19 cellular contexts compared by ENCODE assay signal in the genomic region with DNA sequence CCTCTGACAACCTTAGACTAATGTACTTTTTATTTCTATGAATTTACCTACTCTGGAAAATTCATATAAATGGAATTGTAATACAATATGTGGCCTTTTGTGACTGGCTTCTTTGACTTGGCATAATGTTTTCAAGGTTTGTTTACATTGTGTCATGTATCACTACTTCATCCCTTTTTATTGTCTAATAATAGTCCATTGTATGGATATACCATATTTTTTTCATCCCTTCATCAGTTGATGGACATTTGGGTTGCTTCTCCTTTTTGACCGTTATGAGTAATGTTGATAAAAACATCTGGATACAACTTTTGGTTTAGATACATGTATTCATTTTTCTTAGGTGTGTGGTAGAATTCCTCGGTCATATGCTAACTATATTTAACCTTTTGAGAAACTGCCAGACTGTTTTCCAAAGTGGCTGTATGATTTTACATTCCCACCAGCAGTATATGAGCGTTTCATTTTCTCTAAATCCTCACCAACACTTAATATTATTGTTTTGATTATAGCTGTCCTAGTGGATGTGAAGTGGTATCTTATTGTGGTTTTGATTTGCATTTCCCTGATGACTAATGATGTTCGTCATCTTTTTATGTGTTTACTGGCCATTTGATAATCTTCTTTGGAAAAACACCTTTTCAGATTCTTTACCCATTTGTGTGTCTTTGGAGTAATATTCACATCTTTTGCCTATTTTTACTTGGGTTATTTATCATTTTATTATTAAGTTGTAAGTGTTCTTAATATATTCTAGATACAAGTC. TPM values are rescaled to one million over a fixed set of nuclear protein-coding genes. Genes with fewer than 3 reads are reported as not detected.
DNase-seq lines count a peak whose midpoint lies in the region; ATAC-seq and TF ChIP-seq lines count a peak whose summit lies in the region.
"Had no signal": no experiment of that assay in that cellular context is flagged by ENCODE, and none has a peak within 500 bp of the region (broad histone marks: within the 10 kb centered on the region; RNA-seq: fewer than 3 reads in every experiment).

No MANE protein-coding gene starts in this region.

- H3K4me3 Mint-ChIP-seq in activated naive CD4-positive, alpha-beta T cell treated with anti-CD3 and anti-CD28 coated beads, Interleukin-2, amount 50 U/mL, for 24 hours, result peak overlapping the region; percentile 37
- no peak overlapping the region for H3K4me3 Mint-ChIP-seq in activated naive CD4-positive, alpha-beta T cell treated with anti-CD3 and anti-CD28 coated beads for 36 hours
- peak overlapping the region; percentile 12 for H3K4me3 Mint-ChIP-seq in stimulated activated effector memory CD8-positive, alpha-beta T cell treated with anti-CD3 and anti-CD28 coated beads, Interleukin-12 subunit alpha, Interleukin-12 subunit beta, amount 100 ng/mL, for 72 hours
- H3K4me3 Mint-ChIP-seq in activated T-helper 1 cell treated with anti-CD3 and anti-CD28 coated beads, Interleukin-12 subunit alpha, Interleukin-12 subunit beta, Interleukin-2, Interleukin-4 antibody, amounts not matched to agents 30 ng/mL and 10 ng/mL and 1 ng/mL, durations not matched to agents 14 hours and 24 hours and 36 hours, result no peak overlapping the region
- H3K4me3 Mint-ChIP-seq: activated CD4-positive, alpha-beta T cell treated with anti-CD3 and anti-CD28 coated beads, Interleukin-2, amount 10 ng/mL, durations not matched to agents 24 days and 14 days had no signal

- H3K4me1 Mint-ChIP-seq in activated naive CD4-positive, alpha-beta T cell treated with anti-CD3 and anti-CD28 coated beads, Interleukin-2, amount 50 U/mL, for 24 hours, result peaks cover 77% of the 10 kb centered on the region
- H3K4me1 Mint-ChIP-seq in activated naive CD4-positive, alpha-beta T cell treated with anti-CD3 and anti-CD28 coated beads for 36 hours (ENCODE audit: low read depth), result peaks cover 63% of the 10 kb centered on the region
- peaks cover 69% of the 10 kb centered on the region for H3K4me1 Mint-ChIP-seq in stimulated activated effector memory CD8-positive, alpha-beta T cell treated with anti-CD3 and anti-CD28 coated beads, Interleukin-12 subunit alpha, Interleukin-12 subunit beta, amount 100 ng/mL, for 72 hours
- peaks cover 72% of the 10 kb centered on the region for H3K4me1 Mint-ChIP-seq in activated T-helper 1 cell treated with anti-CD3 and anti-CD28 coated beads, Interleukin-12 subunit alpha, Interleukin-12 subunit beta, Interleukin-2, Interleukin-4 antibody, amounts not matched to agents 30 ng/mL and 10 ng/mL and 1 ng/mL, durations not matched to agents 14 hours and 24 hours and 36 hours (ENCODE audit: low read depth)

- no peaks in the 10 kb centered on the region for H3K9me3 Mint-ChIP-seq in activated naive CD4-positive, alpha-beta T cell treated with anti-CD3 and anti-CD28 coated beads, Interleukin-2, amount 50 U/mL, for 24 hours
- no peaks in the 10 kb centered on the region for H3K9me3 Mint-ChIP-seq in activated naive CD4-positive, alpha-beta T cell treated with anti-CD3 and anti-CD28 coated beads for 36 hours
- no peaks in the 10 kb centered on the region for H3K9me3 Mint-ChIP-seq in stimulated activated effector memory CD8-positive, alpha-beta T cell treated with anti-CD3 and anti-CD28 coated beads, Interleukin-12 subunit alpha, Interleukin-12 subunit beta, amount 100 ng/mL, for 72 hours
- no peaks in the 10 kb centered on the region for H3K9me3 Mint-ChIP-seq in activated T-helper 1 cell treated with anti-CD3 and anti-CD28 coated beads, Interleukin-12 subunit alpha, Interleukin-12 subunit beta, Interleukin-2, Interleukin-4 antibody, amounts not matched to agents 30 ng/mL and 10 ng/mL and 1 ng/mL, durations not matched to agents 14 hours and 24 hours and 36 hours
- H3K9me3 Mint-ChIP-seq: activated CD4-positive, alpha-beta T cell treated with anti-CD3 and anti-CD28 coated beads, Interleukin-2, amount 10 ng/mL, durations not matched to agents 24 days and 14 days had no signal

- H3K36me3 Mint-ChIP-seq in activated naive CD4-positive, alpha-beta T cell treated with anti-CD3 and anti-CD28 coated beads, Interleukin-2, amount 50 U/mL, for 24 hours, result peaks cover 5% of the 10 kb centered on the region
- peaks cover 15% of the 10 kb centered on the region for H3K36me3 Mint-ChIP-seq in activated naive CD4-positive, alpha-beta T cell treated with anti-CD3 and anti-CD28 coated beads for 36 hours (ENCODE audit: low read depth)
- peaks cover 25% of the 10 kb centered on the region for H3K36me3 Mint-ChIP-seq in stimulated activated effector memory CD8-positive, alpha-beta T cell treated with anti-CD3 and anti-CD28 coated beads, Interleukin-12 subunit alpha, Interleukin-12 subunit beta, amount 100 ng/mL, for 72 hours
- peaks cover 19% of the 10 kb centered on the region for H3K36me3 Mint-ChIP-seq in activated T-helper 1 cell treated with anti-CD3 and anti-CD28 coated beads, Interleukin-12 subunit alpha, Interleukin-12 subunit beta, Interleukin-2, Interleukin-4 antibody, amounts not matched to agents 30 ng/mL and 10 ng/mL and 1 ng/mL, durations not matched to agents 14 hours and 24 hours and 36 hours (ENCODE audit: low read depth)

- ATAC-seq in stimulated activated effector memory CD8-positive, alpha-beta T cell treated with anti-CD3 and anti-CD28 coated beads, Interleukin-12 subunit alpha, Interleukin-12 subunit beta, amount 100 ng/mL, for 72 hours, result no peak
- ATAC-seq in HG03159 (IDR thresholded peaks at IDR 0.05; ENCODE audit: unreplicated experiment), result no peak

- no peak for DNase-seq in activated naive CD4-positive, alpha-beta T cell treated with anti-CD3 and anti-CD28 coated beads for 36 hours
- peak; percentile 34 for DNase-seq in OCI-M1 (lab: John Stamatoyannopoulos, UW)
- DNase-seq in choroid plexus epithelial cell (ENCODE audit: low read depth), result peak; percentile 14
- no peak for DNase-seq in stimulated activated effector memory CD8-positive, alpha-beta T cell treated with anti-CD3 and anti-CD28 coated beads, Interleukin-12 subunit alpha, Interleukin-12 subunit beta, amount 100 ng/mL, for 72 hours (ENCODE audit: low spot score in 2 of 2)
- DNase-seq in foreskin fibroblast, result no peak
- DNase-seq in activated T-helper 1 cell treated with anti-CD3 and anti-CD28 coated beads, Interleukin-12 subunit alpha, Interleukin-12 subunit beta, Interleukin-2, Interleukin-4 antibody, amounts not matched to agents 30 ng/mL and 10 ng/mL and 1 ng/mL, durations not matched to agents 14 hours and 24 hours and 36 hours (ENCODE audit: low spot score), result no peak
- DNase-seq: activated CD4-positive, alpha-beta T cell treated with anti-CD3 and anti-CD28 coated beads, Interleukin-2, amount 10 ng/mL, durations not matched to agents 24 days and 14 days; amniotic stem cell; effector memory CD4-positive, alpha-beta T cell; KG1; NCI-H1417; NCI-H526 treated with DMSO at 0.1 percent for 48 hours; Peyer's patch; posterior cingulate gyrus; stimulated activated CD4-positive, alpha-beta T cell treated with anti-CD3 and anti-CD28 coated beads, Interleukin-2, amount 100 ng/mL, for 24 hours had no signal

- H3K27ac Mint-ChIP-seq in activated naive CD4-positive, alpha-beta T cell treated with anti-CD3 and anti-CD28 coated beads, Interleukin-2, amount 50 U/mL, for 24 hours, result peak overlapping the region; percentile 80
- no peak overlapping the region for H3K27ac Mint-ChIP-seq in activated naive CD4-positive, alpha-beta T cell treated with anti-CD3 and anti-CD28 coated beads for 36 hours
- H3K27ac Mint-ChIP-seq in stimulated activated effector memory CD8-positive, alpha-beta T cell treated with anti-CD3 and anti-CD28 coated beads, Interleukin-12 subunit alpha, Interleukin-12 subunit beta, amount 100 ng/mL, for 72 hours, result peak overlapping the region; percentile 40
- H3K27ac Mint-ChIP-seq in activated T-helper 1 cell treated with anti-CD3 and anti-CD28 coated beads, Interleukin-12 subunit alpha, Interleukin-12 subunit beta, Interleukin-2, Interleukin-4 antibody, amounts not matched to agents 30 ng/mL and 10 ng/mL and 1 ng/mL, durations not matched to agents 14 hours and 24 hours and 36 hours, result no peak overlapping the region
- H3K27ac Mint-ChIP-seq: activated CD4-positive, alpha-beta T cell treated with anti-CD3 and anti-CD28 coated beads, Interleukin-2, amount 10 ng/mL, durations not matched to agents 24 days and 14 days had no signal

- no peak overlapping the region for H3K4me3 ChIP-seq in choroid plexus epithelial cell (ENCODE audit: low read depth, low read length)
- H3K4me3 ChIP-seq in foreskin fibroblast (ENCODE audit: low read depth in 1 of 2, low read length in 2 of 2), result no peak overlapping the region
- H3K4me3 ChIP-seq: hepatocyte, lung, Peyer's patch had no signal

- CTCF ChIA-PET in activated naive CD4-positive, alpha-beta T cell treated with anti-CD3 and anti-CD28 coated beads for 36 hours (lab: Charles Lee), result no interaction called here

- TF ChIP-seq CTCF in choroid plexus epithelial cell (conservative IDR thresholded peaks at IDR 0.05; ENCODE audit: low read depth, low read length) (no peak), foreskin fibroblast (IDR thresholded peaks at IDR 0.05; ENCODE audit: low read depth, low read length) (no peak)

- H3K27me3 Mint-ChIP-seq in activated naive CD4-positive, alpha-beta T cell treated with anti-CD3 and anti-CD28 coated beads, Interleukin-2, amount 50 U/mL, for 24 hours, result no peaks in the 10 kb centered on the region
- no peaks in the 10 kb centered on the region for H3K27me3 Mint-ChIP-seq in activated naive CD4-positive, alpha-beta T cell treated with anti-CD3 and anti-CD28 coated beads for 36 hours (ENCODE audit: low read depth)
- no peaks in the 10 kb centered on the region for H3K27me3 Mint-ChIP-seq in activated T-helper 1 cell treated with anti-CD3 and anti-CD28 coated beads, Interleukin-12 subunit alpha, Interleukin-12 subunit beta, Interleukin-2, Interleukin-4 antibody, amounts not matched to agents 30 ng/mL and 10 ng/mL and 1 ng/mL, durations not matched to agents 14 hours and 24 hours and 36 hours (ENCODE audit: insufficient read depth)
- H3K27me3 Mint-ChIP-seq: activated CD4-positive, alpha-beta T cell treated with anti-CD3 and anti-CD28 coated beads, Interleukin-2, amount 10 ng/mL, durations not matched to agents 24 days and 14 days had no signal

- intact Hi-C loops in activated naive CD4-positive, alpha-beta T cell treated with anti-CD3 and anti-CD28 coated beads for 36 hours (cut with micrococcal nuclease), result no loop called here
- intact Hi-C loops in activated T-helper 1 cell treated with anti-CD3 and anti-CD28 coated beads, Interleukin-12 subunit alpha, Interleukin-12 subunit beta, Interleukin-2, Interleukin-4 antibody, amounts not matched to agents 30 ng/mL and 10 ng/mL and 1 ng/mL, durations not matched to agents 14 hours and 24 hours and 36 hours (cut with micrococcal nuclease), result loop anchor here (1.0 kb wide), 1 partner anchor 1232 kb away; no protein-coding TSS in a partner anchor

RNA-seq across cellular contexts. Expression of a gene that starts 3.5 kb away (rescaled TPM):
- 10 to 100 TPM; 42.8 to 48.0 TPM for total RNA-seq in activated naive CD4-positive, alpha-beta T cell treated with anti-CD3 and anti-CD28 coated beads for 36 hours
- total RNA-seq in activated T-helper 1 cell treated with anti-CD3 and anti-CD28 coated beads, Interleukin-12 subunit alpha, Interleukin-12 subunit beta, Interleukin-2, Interleukin-4 antibody, amounts not matched to agents 30 ng/mL and 10 ng/mL and 1 ng/mL, durations not matched to agents 14 hours and 24 hours and 36 hours, result 68.7 and 70.0 TPM in 2 replicates

RNA-seq across cellular contexts. Expression of a gene that starts 3.7 kb away (rescaled TPM):
- total RNA-seq in activated naive CD4-positive, alpha-beta T cell treated with anti-CD3 and anti-CD28 coated beads for 36 hours, result 10 to 100 TPM; 63.4 to 68.8 TPM
- total RNA-seq in activated T-helper 1 cell treated with anti-CD3 and anti-CD28 coated beads, Interleukin-12 subunit alpha, Interleukin-12 subunit beta, Interleukin-2, Interleukin-4 antibody, amounts not matched to agents 30 ng/mL and 10 ng/mL and 1 ng/mL, durations not matched to agents 14 hours and 24 hours and 36 hours, result 88.1 and 93.1 TPM in 2 replicates

RNA-seq across cellular contexts. Expression of a gene that starts 42.3 kb away (rescaled TPM):
- total RNA-seq in activated naive CD4-positive, alpha-beta T cell treated with anti-CD3 and anti-CD28 coated beads for 36 hours, result 10 to 100 TPM; 16.5 to 18.5 TPM
- 29.6 and 32.9 TPM in 2 replicates for total RNA-seq in activated T-helper 1 cell treated with anti-CD3 and anti-CD28 coated beads, Interleukin-12 subunit alpha, Interleukin-12 subunit beta, Interleukin-2, Interleukin-4 antibody, amounts not matched to agents 30 ng/mL and 10 ng/mL and 1 ng/mL, durations not matched to agents 14 hours and 24 hours and 36 hours

RNA-seq across cellular contexts. Expression of a gene that starts 59.0 kb away (rescaled TPM):
- 10 to 100 TPM; 39.0 to 45.2 TPM for total RNA-seq in activated naive CD4-positive, alpha-beta T cell treated with anti-CD3 and anti-CD28 coated beads for 36 hours
- 56.1 and 57.3 TPM in 2 replicates for total RNA-seq in activated T-helper 1 cell treated with anti-CD3 and anti-CD28 coated beads, Interleukin-12 subunit alpha, Interleukin-12 subunit beta, Interleukin-2, Interleukin-4 antibody, amounts not matched to agents 30 ng/mL and 10 ng/mL and 1 ng/mL, durations not matched to agents 14 hours and 24 hours and 36 hours

Comparison
In these comparisons a context has a peak if more than half of its experiments do, and no peak if none do; other contexts are left out.
1. H3K27ac Mint-ChIP-seq: peak in activated naive CD4-positive, alpha-beta T cell treated with anti-CD3 and anti-CD28 coated beads, Interleukin-2, amount 50 U/mL, for 24 hours (single experiment) and stimulated activated effector memory CD8-positive, alpha-beta T cell treated with anti-CD3 and anti-CD28 coated beads, Interleukin-12 subunit alpha, Interleukin-12 subunit beta, amount 100 ng/mL, for 72 hours (single experiment); none in activated naive CD4-positive, alpha-beta T cell treated with anti-CD3 and anti-CD28 coated beads for 36 hours (single experiment) and activated T-helper 1 cell treated with anti-CD3 and anti-CD28 coated beads, Interleukin-12 subunit alpha, Interleukin-12 subunit beta, Interleukin-2, Interleukin-4 antibody, amounts not matched to agents 30 ng/mL and 10 ng/mL and 1 ng/mL, durations not matched to agents 14 hours and 24 hours and 36 hours (single experiment).
2. H3K4me3 Mint-ChIP-seq: peak in activated naive CD4-positive, alpha-beta T cell treated with anti-CD3 and anti-CD28 coated beads, Interleukin-2, amount 50 U/mL, for 24 hours (single experiment) and stimulated activated effector memory CD8-positive, alpha-beta T cell treated with anti-CD3 and anti-CD28 coated beads, Interleukin-12 subunit alpha, Interleukin-12 subunit beta, amount 100 ng/mL, for 72 hours (single experiment); none in activated naive CD4-positive, alpha-beta T cell treated with anti-CD3 and anti-CD28 coated beads for 36 hours (single experiment) and activated T-helper 1 cell treated with anti-CD3 and anti-CD28 coated beads, Interleukin-12 subunit alpha, Interleukin-12 subunit beta, Interleukin-2, Interleukin-4 antibody, amounts not matched to agents 30 ng/mL and 10 ng/mL and 1 ng/mL, durations not matched to agents 14 hours and 24 hours and 36 hours (single experiment).
3. DNase-seq: peak in OCI-M1 (single experiment) and choroid plexus epithelial cell (single experiment); none in activated naive CD4-positive, alpha-beta T cell treated with anti-CD3 and anti-CD28 coated beads for 36 hours (single experiment), stimulated activated effector memory CD8-positive, alpha-beta T cell treated with anti-CD3 and anti-CD28 coated beads, Interleukin-12 subunit alpha, Interleukin-12 subunit beta, amount 100 ng/mL, for 72 hours (0 of 2), foreskin fibroblast (0 of 2) and activated T-helper 1 cell treated with anti-CD3 and anti-CD28 coated beads, Interleukin-12 subunit alpha, Interleukin-12 subunit beta, Interleukin-2, Interleukin-4 antibody, amounts not matched to agents 30 ng/mL and 10 ng/mL and 1 ng/mL, durations not matched to agents 14 hours and 24 hours and 36 hours (single experiment).